Comparison of ENCODE assay signal across 15 cellular contexts in genomic region chr1:206768472-206769330, GRCh38. TPM values are rescaled to one million over a fixed set of nuclear protein-coding genes. Genes with fewer than 3 reads are reported as not detected.
DNase-seq lines count a peak whose midpoint lies in the region; ATAC-seq and TF ChIP-seq lines count a peak whose summit lies in the region.
"Had no signal": no experiment of that assay in that cellular context is flagged by ENCODE, and none has a peak within 500 bp of the region (broad histone marks: within the 10 kb centered on the region; RNA-seq: fewer than 3 reads in every experiment).

No MANE protein-coding gene starts in this region.

- no peaks in the 10 kb centered on the region for H3K27me3 ChIP-seq in CD4-positive, alpha-beta memory T cell (ENCODE audit: insufficient read depth, low read length)
- H3K27me3 ChIP-seq in tibial nerve (peaks cover 0 to under 1% of the 10 kb centered on the region in 2 donors), stomach (peaks cover 0 to 8% (median 0%) of the 10 kb centered on the region in 3 donors)
- H3K27me3 ChIP-seq: SJSA1 had no signal

- TF ChIP-seq EP300 in tibial nerve (IDR thresholded peaks at IDR 0.05) = no peak
- TF ChIP-seq EP300 in stomach (IDR thresholded peaks at IDR 0.05) = no peak

- H3K9me3 ChIP-seq in CD4-positive, alpha-beta memory T cell (ENCODE audit: control insufficient read depth in 1 of 2, low read length in 2 of 2) = no peaks in the 10 kb centered on the region
- H3K9me3 ChIP-seq in tibial nerve = peaks cover 0 to 9% (median 0%) of the 10 kb centered on the region in 4 donors
- H3K9me3 ChIP-seq in stomach = no peaks in the 10 kb centered on the region
- H3K9me3 ChIP-seq: SJSA1 had no signal

- intact Hi-C loops in CD4-positive, alpha-beta memory T cell (cut with micrococcal nuclease) = no loop called here
- intact Hi-C loops in stomach (cut with DNase I; ENCODE audit: low total_unique reads) = no loop called here

- CTCF ChIA-PET in CD4-positive, alpha-beta memory T cell (lab: Charles Lee; ENCODE audit: partially characterized antibody) = interaction anchor here (0.6 to 9.0 kb wide), 16 partner anchors 7 to 214 kb away, joined by 3 to 91 read pairs (median 4); no protein-coding TSS in a partner anchor

- peak overlapping the region in 7 of 8 donors; percentile 64 to 85 (median 69) for H3K4me3 Mint-ChIP-seq in CD4-positive, alpha-beta memory T cell
- H3K4me3 Mint-ChIP-seq in activated T-helper 17 cell treated with anti-CD3 and anti-CD28 coated beads, Interleukin-2, amount 50 U/mL, for 72 hours = peak overlapping the region; percentile 55

- TF ChIP-seq POLR2A in tibial nerve (IDR thresholded peaks at IDR 0.05) = no peak
- no peak for TF ChIP-seq POLR2A in stomach (IDR thresholded peaks at IDR 0.05)

- POLR2A ChIA-PET in CD4-positive, alpha-beta memory T cell (lab: Charles Lee; ENCODE audit: partially characterized antibody) = interaction anchor here (0.7 to 12.6 kb wide), 12 partner anchors 9 to 153 kb away, joined by 3 to 141 read pairs (median 5); partner anchors contain the start of gene FCMR

- H3K36me3 Mint-ChIP-seq in CD4-positive, alpha-beta memory T cell = no peaks in the 10 kb centered on the region
- H3K36me3 Mint-ChIP-seq in activated T-helper 17 cell treated with anti-CD3 and anti-CD28 coated beads, Interleukin-2, amount 50 U/mL, for 72 hours (ENCODE audit: low read depth) = no peaks in the 10 kb centered on the region

- peak overlapping the region in 1 of 2 donors; percentile 16 for H3K4me3 ChIP-seq in CD4-positive, alpha-beta memory T cell (ENCODE audit: low read length in 2 of 2)
- H3K4me3 ChIP-seq in tibial nerve (no peak overlapping the region), stomach (no peak overlapping the region)
- H3K4me3 ChIP-seq: SJSA1 had no signal

- H3K4me1 Mint-ChIP-seq in CD4-positive, alpha-beta memory T cell = peaks cover 60 to 89% (median 71%) of the 10 kb centered on the region in 4 donors
- H3K4me1 Mint-ChIP-seq in activated T-helper 17 cell treated with anti-CD3 and anti-CD28 coated beads, Interleukin-2, amount 50 U/mL, for 72 hours = peaks cover 59% of the 10 kb centered on the region

- ATAC-seq in GM19324 (IDR thresholded peaks at IDR 0.05; ENCODE audit: low FRiP score, unreplicated experiment) (peak; percentile 15), HG03060 (IDR thresholded peaks at IDR 0.05; ENCODE audit: low read depth, unreplicated experiment) (peak; percentile 7)
- no peak for ATAC-seq in activated T-helper 17 cell treated with anti-CD3 and anti-CD28 coated beads, Interleukin-2, amount 50 U/mL, for 72 hours (replicated peaks)

- TF ChIP-seq CTCF in tibial nerve (IDR thresholded peaks at IDR 0.05) (no peak), stomach (IDR thresholded peaks at IDR 0.05) (no peak)

- H3K4me1 ChIP-seq in CD4-positive, alpha-beta memory T cell (ENCODE audit: insufficient read depth, low read length) = peaks cover 85% of the 10 kb centered on the region
- H3K4me1 ChIP-seq in tibial nerve (peaks cover 0 to 18% (median 2%) of the 10 kb centered on the region in 4 donors), stomach (peaks cover 0 to 30% (median 0%) of the 10 kb centered on the region in 4 donors)

- peak overlapping the region; percentile 68 to 90 (median 86) for H3K27ac Mint-ChIP-seq in CD4-positive, alpha-beta memory T cell
- no peak overlapping the region for H3K27ac Mint-ChIP-seq in activated T-helper 17 cell treated with anti-CD3 and anti-CD28 coated beads, Interleukin-2, amount 50 U/mL, for 72 hours

- no peaks in the 10 kb centered on the region for H3K9me3 Mint-ChIP-seq in CD4-positive, alpha-beta memory T cell
- H3K9me3 Mint-ChIP-seq in activated T-helper 17 cell treated with anti-CD3 and anti-CD28 coated beads, Interleukin-2, amount 50 U/mL, for 72 hours = no peaks in the 10 kb centered on the region

- H3K27ac ChIP-seq in CD4-positive, alpha-beta memory T cell (ENCODE audit: low read depth, low read length) = no peak overlapping the region
- H3K27ac ChIP-seq in tibial nerve (no peak overlapping the region), stomach (peak overlapping the region in 2 of 5 donors; percentile 51 to 65)
- H3K27ac ChIP-seq: epithelial cell of prostate, SJSA1 had no signal

- no peaks in the 10 kb centered on the region for H3K36me3 ChIP-seq in CD4-positive, alpha-beta memory T cell (ENCODE audit: insufficient read depth, low read length)
- H3K36me3 ChIP-seq in tibial nerve (no peaks in the 10 kb centered on the region), stomach (no peaks in the 10 kb centered on the region)
- H3K36me3 ChIP-seq: SJSA1 had no signal

- DNase-seq in CD4-positive, alpha-beta memory T cell = no peak
- DNase-seq in NCI-H1694 treated with DMSO at 0.1 percent for 48 hours (lab: John Stamatoyannopoulos, UW) (no peak), DMS 273 (lab: John Stamatoyannopoulos, UW; ENCODE audit: unreplicated experiment) (no peak), tibial nerve (ENCODE audit: low spot score in 2 of 2) (no peak), stomach (no peak)
- DNase-seq: NCI-H2171 had no signal

- 64 to 73% methylated on average over 15 of the region's 15 CpGs for WGBS in tibial nerve, 2 donors
- 72 to 83% (median 75%) methylated on average over 15 of the region's 15 CpGs for WGBS in stomach, 5 donors

- no peaks in the 10 kb centered on the region for H3K27me3 Mint-ChIP-seq in CD4-positive, alpha-beta memory T cell
- peaks cover 10% of the 10 kb centered on the region for H3K27me3 Mint-ChIP-seq in activated T-helper 17 cell treated with anti-CD3 and anti-CD28 coated beads, Interleukin-2, amount 50 U/mL, for 72 hours

RNA-seq across cellular contexts. Expression of gene IL19, which starts 1.9 kb away (rescaled TPM):
- not detected for total RNA-seq in CD4-positive, alpha-beta memory T cell
- polyA plus RNA-seq in CD4-positive, alpha-beta memory T cell = not detected
- total RNA-seq in activated T-helper 17 cell treated with anti-CD3 and anti-CD28 coated beads, Interleukin-2, amount 50 U/mL, for 72 hours = not detected
- total RNA-seq in tibial nerve = not detected
- total RNA-seq in stomach = 10 to 100 TPM in 1 of 5 donors, not detected in 4; 25.9 TPM
- 1 to 10 TPM in 1 of 3 donors, not detected in 2; 3.1 TPM for polyA plus RNA-seq in stomach
- total RNA-seq: activated CD8-positive, alpha-beta memory T cell treated with anti-CD3 and anti-CD28 coated beads for 36 hours; H1; HT1080; SJSA1 had no signal
- polyA plus RNA-seq: BJ, H1 had no signal

RNA-seq across cellular contexts. Expression of gene IL10, which starts 3.6 kb away (rescaled TPM):
- total RNA-seq in CD4-positive, alpha-beta memory T cell = under 1 TPM; 0.28 to 0.32 TPM
- polyA plus RNA-seq in CD4-positive, alpha-beta memory T cell = under 1 TPM; 0.11 to 0.34 TPM
- 1 to 10 TPM; 1.8 to 3.2 TPM for total RNA-seq in activated T-helper 17 cell treated with anti-CD3 and anti-CD28 coated beads, Interleukin-2, amount 50 U/mL, for 72 hours
- 1 to 10 TPM in 2 of 4 donors, under 1 TPM in 1, not detected in 1; 0.78 to 4.8 (median 1.1) TPM for total RNA-seq in tibial nerve
- 1 to 10 TPM in 1 of 5 donors, under 1 TPM in 2, not detected in 2; 0.29 to 2.8 (median 0.45) TPM for total RNA-seq in stomach
- polyA plus RNA-seq in stomach = 1 to 10 TPM; 1.2 to 7.2 (median 1.9) TPM
- total RNA-seq: H1, HT1080, SJSA1 had no signal
- polyA plus RNA-seq: BJ, H1 had no signal
